Comparison of ENCODE assay signal across 1 cellular context in genomic region chr11:63635762-63636465, GRCh38.
A peak's percentile ranks its signal among the peaks of the same experiment; 100 is the strongest.
TF ChIP-seq lines count a peak whose summit lies in the region.

No MANE protein-coding gene starts in this region.

TF ChIP-seq in HepG2, 621 proteins besides CTCF, POLR2A, EP300 and RAD21 (continued from another document):
- TF ChIP-seq STAG1 (CRISPR knock-in tag; IDR thresholded peaks at IDR 0.05) (peak; percentile 96), ZNF569 (CRISPR knock-in tag; IDR thresholded peaks at IDR 0.05; ENCODE audit: borderline replicate concordance) (no peak), AGO2 (optimal IDR thresholded peaks at IDR 0.05; ENCODE audit: low read depth, low read length) (no peak), U2AF2 (IDR thresholded peaks at IDR 0.05; ENCODE audit: low read depth, low read length) (no peak), ZSCAN30 (CRISPR knock-in tag; IDR thresholded peaks at IDR 0.05) (no peak), BRD4 (CRISPR knock-in tag; IDR thresholded peaks at IDR 0.05) (no peak), PHB2 (IDR thresholded peaks at IDR 0.05; ENCODE audit: partially characterized antibody) (no peak), CREM (IDR thresholded peaks at IDR 0.05) (no peak), CREM (CRISPR knock-in tag; IDR thresholded peaks at IDR 0.05) (no peak), ZNF18 (CRISPR knock-in tag; IDR thresholded peaks at IDR 0.05; ENCODE audit: insufficient replicate concordance) (no peak), DMTF1 (CRISPR knock-in tag; IDR thresholded peaks at IDR 0.05) (no peak), TBP (CRISPR knock-in tag; IDR thresholded peaks at IDR 0.05) (no peak), CERS6 (CRISPR knock-in tag; IDR thresholded peaks at IDR 0.05) (no peak), MLX (CRISPR knock-in tag; IDR thresholded peaks at IDR 0.05) (no peak), FOXJ3 (CRISPR knock-in tag; IDR thresholded peaks at IDR 0.05; ENCODE audit: borderline replicate concordance) (no peak), ZBTB1 (CRISPR knock-in tag; IDR thresholded peaks at IDR 0.05; ENCODE audit: borderline replicate concordance) (no peak), MIXL1 (CRISPR knock-in tag; IDR thresholded peaks at IDR 0.05) (peak; percentile 14; the same call in 1 of the 2 replicates), ETS1 (CRISPR knock-in tag; IDR thresholded peaks at IDR 0.05) (no peak), ZNF740 (CRISPR knock-in tag; IDR thresholded peaks at IDR 0.05) (no peak), ZMYM2 (CRISPR knock-in tag; IDR thresholded peaks at IDR 0.05) (no peak), SMC3 (IDR thresholded peaks at IDR 0.05; ENCODE audit: low read length) (peak; percentile 98)
TF ChIP-seq in HepG2: peak in this region for 3.
